8 cellular contexts compared by ENCODE assay signal in the genomic region with DNA sequence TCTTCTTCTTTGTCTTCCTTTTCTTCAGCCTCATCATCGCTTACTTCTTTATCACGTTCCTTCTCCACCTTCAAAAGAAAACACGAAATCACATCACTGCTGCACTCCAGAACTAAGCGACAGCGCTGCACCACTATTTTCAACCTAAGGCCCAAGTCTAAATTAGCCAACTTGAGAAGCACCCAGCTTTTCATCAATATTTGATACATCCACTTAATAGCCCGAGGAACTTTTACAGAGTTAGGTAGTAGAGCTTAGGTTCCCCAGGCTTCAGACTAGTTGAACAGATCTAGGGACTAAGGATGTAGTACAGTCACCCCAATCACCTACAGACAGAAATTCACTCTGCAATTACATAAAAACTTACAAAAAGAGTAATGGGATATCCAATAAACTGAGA. TPM values are rescaled to one million over a fixed set of nuclear protein-coding genes. Genes with fewer than 3 reads are reported as not detected.
DNase-seq lines count a peak whose midpoint lies in the region; ATAC-seq and TF ChIP-seq lines count a peak whose summit lies in the region.

No MANE protein-coding gene starts in this region.

- 77% methylated on average over 6 of the region's 6 CpGs for WGBS in upper lobe of left lung, 2 donors

- intact Hi-C loops in CD4-positive, alpha-beta memory T cell (cut with micrococcal nuclease): loop anchor here (5.0 kb wide), 3 partner anchors 33 to 363 kb away; no protein-coding TSS in a partner anchor
- intact Hi-C loops in dorsolateral prefrontal cortex (cut with DNase I): loop anchor here (5.0 kb wide), 4 partner anchors 38 to 232 kb away; a partner anchor contains a TSS
- intact Hi-C loops in uterus (cut with DNase I; ENCODE audit: low total_unique reads): loop anchor here (5.0 kb wide), 2 partner anchors 123 to 323 kb away; a partner anchor contains a TSS

- no peak for TF ChIP-seq EP300 in upper lobe of left lung (IDR thresholded peaks at IDR 0.05)

- no peak for ATAC-seq in GM19463 (IDR thresholded peaks at IDR 0.05; ENCODE audit: unreplicated experiment)
- ATAC-seq in upper lobe of left lung (ENCODE audit: low FRiP score in 2 of 2): no peak

- peaks cover 46 to 79% (median 65%) of the 10 kb centered on the region in 4 donors for H3K4me1 Mint-ChIP-seq in CD4-positive, alpha-beta memory T cell
- peaks cover 70% of the 10 kb centered on the region for H3K4me1 Mint-ChIP-seq in neural crest cell

- CTCF ChIA-PET in CD4-positive, alpha-beta memory T cell (lab: Charles Lee; ENCODE audit: partially characterized antibody): interaction anchor here (0.7 to 4.0 kb wide), 6 partner anchors 8 to 232 kb away, joined by 3 to 19 read pairs (median 6); no protein-coding TSS in a partner anchor

- peaks cover 59% of the 10 kb centered on the region for H3K36me3 ChIP-seq in CD4-positive, alpha-beta memory T cell (ENCODE audit: insufficient read depth, low read length)
- H3K36me3 ChIP-seq in uterus (no peaks in the 10 kb centered on the region), upper lobe of left lung (peaks cover 43 to 60% (median 53%) of the 10 kb centered on the region in 4 donors)

- peaks cover 0 to 4% (median 0%) of the 10 kb centered on the region in 8 donors for H3K9me3 Mint-ChIP-seq in CD4-positive, alpha-beta memory T cell
- no peaks in the 10 kb centered on the region for H3K9me3 Mint-ChIP-seq in neural crest cell

- H3K27me3 ChIP-seq in CD4-positive, alpha-beta memory T cell (ENCODE audit: insufficient read depth, low read length): no peaks in the 10 kb centered on the region
- no peaks in the 10 kb centered on the region for H3K27me3 ChIP-seq in dorsolateral prefrontal cortex
- no peaks in the 10 kb centered on the region for H3K27me3 ChIP-seq in uterus
- H3K27me3 ChIP-seq in upper lobe of left lung: no peaks in the 10 kb centered on the region

- peak overlapping the region; percentile 91 to 99 (median 96) for H3K4me3 Mint-ChIP-seq in CD4-positive, alpha-beta memory T cell
- peak overlapping the region; percentile 93 for H3K4me3 Mint-ChIP-seq in neural crest cell

- peak overlapping the region; percentile 76 to 99 (median 93) for H3K27ac Mint-ChIP-seq in CD4-positive, alpha-beta memory T cell
- H3K27ac Mint-ChIP-seq in neural crest cell (ENCODE audit: unreplicated experiment): no peak overlapping the region

- H3K36me3 Mint-ChIP-seq in CD4-positive, alpha-beta memory T cell: peaks cover 59 to 68% of the 10 kb centered on the region in 2 donors
- peaks cover 53% of the 10 kb centered on the region for H3K36me3 Mint-ChIP-seq in neural crest cell (ENCODE audit: low read depth)

- H3K4me1 ChIP-seq in CD4-positive, alpha-beta memory T cell (ENCODE audit: insufficient read depth, low read length): peaks cover 60% of the 10 kb centered on the region
- H3K4me1 ChIP-seq in uterus: peaks cover 17 to 19% of the 10 kb centered on the region in 2 donors
- H3K4me1 ChIP-seq in upper lobe of left lung: peaks cover 36 to 57% (median 52%) of the 10 kb centered on the region in 4 donors

- TF ChIP-seq CTCF in NB4 (IDR thresholded peaks at IDR 0.05; ENCODE audit: low read depth, low read length) (no peak), dorsolateral prefrontal cortex (IDR thresholded peaks at IDR 0.05 in 54 of 56, conservative IDR thresholded peaks at IDR 0.05 in 2 of 56; ENCODE audit: low read depth in 1 of 56, partially characterized antibody in 56 of 56) (no peak), neural crest cell (conservative IDR thresholded peaks at IDR 0.05) (no peak), uterus (IDR thresholded peaks at IDR 0.05) (no peak), upper lobe of left lung (IDR thresholded peaks at IDR 0.05) (no peak)

- no peaks in the 10 kb centered on the region for H3K27me3 Mint-ChIP-seq in CD4-positive, alpha-beta memory T cell
- H3K27me3 Mint-ChIP-seq in neural crest cell (ENCODE audit: low read depth): no peaks in the 10 kb centered on the region

- DNase-seq in CD4-positive, alpha-beta memory T cell: no peak
- DNase-seq in NB4 (ENCODE audit: low read depth) (no peak), dorsolateral prefrontal cortex (no peak), neural crest cell (ENCODE audit: low read depth, low spot score) (no peak), uterus (no peak), putamen (ENCODE audit: low spot score) (no peak), upper lobe of left lung (no peak)

- no peak for TF ChIP-seq POLR2A in NB4 (IDR thresholded peaks at IDR 0.05; ENCODE audit: extremely low read depth, insufficient read length)
- no peak for TF ChIP-seq POLR2A in uterus (IDR thresholded peaks at IDR 0.05)
- TF ChIP-seq POLR2A in upper lobe of left lung (IDR thresholded peaks at IDR 0.05): no peak

- H3K27ac ChIP-seq in CD4-positive, alpha-beta memory T cell (ENCODE audit: low read depth, low read length): peak overlapping the region; percentile 94
- H3K27ac ChIP-seq in dorsolateral prefrontal cortex: peak overlapping the region in 33 of 59 donors; percentile 7 to 100 (median 100)
- peak overlapping the region in 1 of 2 donors; percentile 98 for H3K27ac ChIP-seq in uterus
- peak overlapping the region in 1 of 4 donors; percentile 100 for H3K27ac ChIP-seq in upper lobe of left lung

- H3K9me3 ChIP-seq in CD4-positive, alpha-beta memory T cell (ENCODE audit: control insufficient read depth in 1 of 2, low read length in 2 of 2): no peaks in the 10 kb centered on the region
- H3K9me3 ChIP-seq in uterus (no peaks in the 10 kb centered on the region), upper lobe of left lung (no peaks in the 10 kb centered on the region)

- H3K4me3 ChIP-seq in CD4-positive, alpha-beta memory T cell (ENCODE audit: low read length in 2 of 2): peak overlapping the region; percentile 50 to 66
- H3K4me3 ChIP-seq in NB4 (ENCODE audit: low read depth, low read length) (peak overlapping the region; percentile 92), dorsolateral prefrontal cortex (peak overlapping the region; percentile 65 to 99 (median 84)), uterus (no peak overlapping the region), upper lobe of left lung (peak overlapping the region in 2 of 4 donors; percentile 80 to 91)

- POLR2A ChIA-PET in CD4-positive, alpha-beta memory T cell (lab: Charles Lee; ENCODE audit: partially characterized antibody): interaction anchor here (0.5 to 1.2 kb wide), 6 partner anchors 12 to 354 kb away, joined by 3 to 4 read pairs (median 3); no protein-coding TSS in a partner anchor

RNA-seq across cellular contexts. Expression of a gene that starts 1.9 kb away (rescaled TPM):
- total RNA-seq in CD4-positive, alpha-beta memory T cell: 100 to 1,000 TPM; 275 to 297 TPM
- polyA plus RNA-seq in CD4-positive, alpha-beta memory T cell: 100 to 1,000 TPM; 191 to 515 TPM
- total RNA-seq in dorsolateral prefrontal cortex (1,000 to 10,000 TPM in 30 of 120 experiments, 100 to 1,000 TPM in 90; 420 to 2,880 (median 848) TPM), neural crest cell (760 and 771 TPM in 2 replicates), uterus (100 to 1,000 TPM; 208 to 800 (median 247) TPM), upper lobe of left lung (100 to 1,000 TPM; 147 to 509 (median 258) TPM)

RNA-seq across cellular contexts. Expression of a gene that starts 54.8 kb away (rescaled TPM):
- total RNA-seq in CD4-positive, alpha-beta memory T cell: 10 to 100 TPM; 56.8 to 57.9 TPM
- polyA plus RNA-seq in CD4-positive, alpha-beta memory T cell: 10 to 100 TPM; 18.8 to 22.3 TPM
- total RNA-seq in dorsolateral prefrontal cortex (10 to 100 TPM; 35.1 to 88.2 (median 50.0) TPM), neural crest cell (28.2 and 30.2 TPM in 2 replicates), uterus (10 to 100 TPM; 45.9 to 81.8 (median 53.7) TPM), upper lobe of left lung (10 to 100 TPM; 16.3 to 28.8 (median 20.6) TPM)

Comparison
In these comparisons a context has a peak if more than half of its experiments do, and no peak if none do; other contexts are left out.
1. H3K4me3 ChIP-seq: peak in CD4-positive, alpha-beta memory T cell (2 of 2), NB4 (single experiment) and dorsolateral prefrontal cortex (59 of 59); none in uterus (0 of 2).